In genomic region chr1:38328278-38329035, GRCh38 we compare ENCODE assay signal across 21 cellular contexts.
DNase-seq lines count a peak whose midpoint lies in the region; ATAC-seq, FAIRE-seq and TF ChIP-seq lines count a peak whose summit lies in the region.
"Had no signal": no experiment of that assay in that cellular context is flagged by ENCODE, and none has a peak within 500 bp of the region (broad histone marks: within the 10 kb centered on the region; RNA-seq: fewer than 3 reads in every experiment).

No MANE protein-coding gene starts in this region.

- H3K4me3 ChIP-seq in HEK293 (ENCODE audit: low read depth, low read length) (no peak overlapping the region), bronchial epithelial cell (ENCODE audit: low read depth, low read length) (no peak overlapping the region), Karpas-422 (ENCODE audit: low read length) (no peak overlapping the region), uterus (no peak overlapping the region)
- H3K4me3 ChIP-seq: BLaER1 treated with 17β-estradiol and CSF1 and Interleukin-3, amounts not matched to agents 10 nM and 100 nM; MG63 had no signal

- H3K4me1 Mint-ChIP-seq in nephron, result peaks cover 19% of the 10 kb centered on the region

- CTCF ChIA-PET in HEK293 (lab: Yijun Ruan, JAX), result no interaction called here

- no peaks in the 10 kb centered on the region for H4K20me1 ChIP-seq in Karpas-422 (ENCODE audit: insufficient read depth, low read depth, low read length)
- H4K20me1 ChIP-seq: BLaER1 treated with 17β-estradiol and CSF1 and Interleukin-3, amounts not matched to agents 10 nM and 100 nM had no signal

- H3K27ac Mint-ChIP-seq in nephron, result peak overlapping the region; percentile 55 to 70 (median 59)
- H3K27ac Mint-ChIP-seq: CD8-positive, alpha-beta T cell; HFFc6 had no signal

- no peaks in the 10 kb centered on the region for H3K27me3 ChIP-seq in bronchial epithelial cell (ENCODE audit: control insufficient read depth, insufficient read depth, low read length)
- H3K27me3 ChIP-seq in Karpas-422 (ENCODE audit: low read length), result no peaks in the 10 kb centered on the region; the same call in 1 of the 2 replicates
- H3K27me3 ChIP-seq in uterus, result no peaks in the 10 kb centered on the region
- H3K27me3 ChIP-seq: BLaER1 treated with 17β-estradiol and CSF1 and Interleukin-3, amounts not matched to agents 10 nM and 100 nM had no signal

- no peak overlapping the region for H2AFZ ChIP-seq in Karpas-422 (ENCODE audit: low read length)

- TF ChIP-seq POLR2A in uterus (IDR thresholded peaks at IDR 0.05), result no peak

- H3K9ac ChIP-seq in Karpas-422 (ENCODE audit: low read length), result no peak overlapping the region
- H3K9ac ChIP-seq: BLaER1 treated with 17β-estradiol and CSF1 and Interleukin-3, amounts not matched to agents 10 nM and 100 nM; KMS-11 had no signal

- POLR2A ChIA-PET in HEK293 (lab: Yijun Ruan, JAX), result no interaction called here

- DNase-seq in bronchial epithelial cell (ENCODE audit: low read depth) (no peak), sciatic nerve (ENCODE audit: low spot score) (no peak), Karpas-422 (no peak), uterus (no peak)
- DNase-seq: Calu3; CD8-positive, alpha-beta T cell; HFFc6; MG63; NCI-H1048; NCI-H1436; NCI-H526; PC-3; RPMI8226; SHP77 treated with DMSO at 0.1 percent for 48 hours had no signal

- H3K36me3 ChIP-seq in HEK293 (ENCODE audit: control insufficient read depth in 2 of 2, insufficient read depth in 1 of 2, low read length in 2 of 2), result no peaks in the 10 kb centered on the region
- H3K36me3 ChIP-seq in bronchial epithelial cell (ENCODE audit: control insufficient read depth, insufficient read depth, low read length), result no peaks in the 10 kb centered on the region
- no peaks in the 10 kb centered on the region for H3K36me3 ChIP-seq in Karpas-422 (ENCODE audit: insufficient read depth, low read length)
- no peaks in the 10 kb centered on the region for H3K36me3 ChIP-seq in uterus
- H3K36me3 ChIP-seq: BLaER1 treated with 17β-estradiol and CSF1 and Interleukin-3, amounts not matched to agents 10 nM and 100 nM; MG63 had no signal

- H3K4me3 Mint-ChIP-seq in nephron, result no peak overlapping the region
- H3K4me3 Mint-ChIP-seq: CD8-positive, alpha-beta T cell; HFFc6 had no signal

- H3K27me3 Mint-ChIP-seq in nephron (ENCODE audit: low read depth), result peaks cover 6% of the 10 kb centered on the region

- FAIRE-seq in bronchial epithelial cell (lab: Jason Lieb, UNC), result peak; percentile 94
- FAIRE-seq: GM12891, GM18507 had no signal

- TF ChIP-seq CTCF in HEK293 (tag by site-specific recombination; IDR thresholded peaks at IDR 0.05), result no peak
- TF ChIP-seq CTCF in bronchial epithelial cell (IDR thresholded peaks at IDR 0.05; ENCODE audit: insufficient read depth, low read length, severe bottlenecking), result no peak
- TF ChIP-seq CTCF in nephron (IDR thresholded peaks at IDR 0.05; ENCODE audit: unreplicated experiment in 3 of 3), result no peak
- TF ChIP-seq CTCF in uterus (IDR thresholded peaks at IDR 0.05), result no peak

- no peak overlapping the region for H3K27ac ChIP-seq in HEK293 (ENCODE audit: extremely low read depth, low read depth, low read length)
- no peak overlapping the region for H3K27ac ChIP-seq in Karpas-422 (ENCODE audit: low read length)
- no peak overlapping the region for H3K27ac ChIP-seq in uterus
- H3K27ac ChIP-seq: BLaER1 treated with 17β-estradiol and CSF1 and Interleukin-3, amounts not matched to agents 10 nM and 100 nM; KMS-11 had no signal

- intact Hi-C loops in sciatic nerve (cut with DNase I), result no loop called here
- intact Hi-C loops in uterus (cut with DNase I; ENCODE audit: low total_unique reads), result no loop called here

- peaks cover 5% of the 10 kb centered on the region for H3K9me3 Mint-ChIP-seq in nephron
- H3K9me3 Mint-ChIP-seq: CD8-positive, alpha-beta T cell had no signal

- no peak overlapping the region for H3K4me2 ChIP-seq in Karpas-422 (ENCODE audit: low read depth, low read length, poor library complexity, severe bottlenecking)
- H3K4me2 ChIP-seq: KMS-11 had no signal

- H3K36me3 Mint-ChIP-seq in nephron (ENCODE audit: low read depth), result no peaks in the 10 kb centered on the region
- H3K36me3 Mint-ChIP-seq: CD8-positive, alpha-beta T cell had no signal

- H3K79me2 ChIP-seq in Karpas-422 (ENCODE audit: low read length), result no peaks in the 10 kb centered on the region

- H3K9me2 ChIP-seq in Karpas-422 (replicated peaks; ENCODE audit: insufficient read depth, low read length), result no peaks in the 10 kb centered on the region

- ATAC-seq in sciatic nerve (peak; percentile 66), HG03439 (IDR thresholded peaks at IDR 0.05; ENCODE audit: unreplicated experiment) (no peak)
- ATAC-seq: CD8-positive, alpha-beta T cell; PC-3 had no signal

- H3K9me3 ChIP-seq in HEK293 (ENCODE audit: control insufficient read depth, insufficient read depth, low read depth, low read length) (no peaks in the 10 kb centered on the region), Karpas-422 (ENCODE audit: low read length) (no peaks in the 10 kb centered on the region), uterus (no peaks in the 10 kb centered on the region)
- H3K9me3 ChIP-seq: MG63 had no signal

- H3K4me1 ChIP-seq in HEK293 (ENCODE audit: control insufficient read depth, insufficient read depth, low read length), result no peaks in the 10 kb centered on the region
- no peaks in the 10 kb centered on the region for H3K4me1 ChIP-seq in Karpas-422 (ENCODE audit: low read length)
- no peaks in the 10 kb centered on the region for H3K4me1 ChIP-seq in uterus

TF ChIP-seq in HEK293, 187 proteins besides CTCF, POLR2A, EP300 and RAD21:
- TF ChIP-seq ZNF830 (tag by site-specific recombination; IDR thresholded peaks at IDR 0.05; ENCODE audit: low read depth), result no peak
- TF ChIP-seq ZBTB17 (tag by site-specific recombination; IDR thresholded peaks at IDR 0.05), result no peak
- TF ChIP-seq, protein P1, sequence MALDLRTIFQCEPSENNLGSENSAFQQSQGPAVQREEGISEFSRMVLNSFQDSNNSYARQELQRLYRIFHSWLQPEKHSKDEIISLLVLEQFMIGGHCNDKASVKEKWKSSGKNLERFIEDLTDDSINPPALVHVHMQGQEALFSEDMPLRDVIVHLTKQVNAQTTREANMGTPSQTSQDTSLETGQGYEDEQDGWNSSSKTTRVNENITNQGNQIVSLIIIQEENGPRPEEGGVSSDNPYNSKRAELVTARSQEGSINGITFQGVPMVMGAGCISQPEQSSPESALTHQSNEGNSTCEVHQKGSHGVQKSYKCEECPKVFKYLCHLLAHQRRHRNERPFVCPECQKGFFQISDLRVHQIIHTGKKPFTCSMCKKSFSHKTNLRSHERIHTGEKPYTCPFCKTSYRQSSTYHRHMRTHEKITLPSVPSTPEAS (tag by site-specific recombination; IDR thresholded peaks at IDR 0.05), result no peak
- no peak for TF ChIP-seq ZNF146 (tag by site-specific recombination; IDR thresholded peaks at IDR 0.05)
- peak; percentile 87 for TF ChIP-seq ZNF157 (tag by site-specific recombination; IDR thresholded peaks at IDR 0.05)
- no peak for TF ChIP-seq ZNF677 (tag by site-specific recombination; IDR thresholded peaks at IDR 0.05)
- TF ChIP-seq ZNF48 (tag by site-specific recombination; IDR thresholded peaks at IDR 0.05), result no peak
- no peak for TF ChIP-seq ZNF324 (tag by site-specific recombination; IDR thresholded peaks at IDR 0.05)
